In the genomic region with DNA sequence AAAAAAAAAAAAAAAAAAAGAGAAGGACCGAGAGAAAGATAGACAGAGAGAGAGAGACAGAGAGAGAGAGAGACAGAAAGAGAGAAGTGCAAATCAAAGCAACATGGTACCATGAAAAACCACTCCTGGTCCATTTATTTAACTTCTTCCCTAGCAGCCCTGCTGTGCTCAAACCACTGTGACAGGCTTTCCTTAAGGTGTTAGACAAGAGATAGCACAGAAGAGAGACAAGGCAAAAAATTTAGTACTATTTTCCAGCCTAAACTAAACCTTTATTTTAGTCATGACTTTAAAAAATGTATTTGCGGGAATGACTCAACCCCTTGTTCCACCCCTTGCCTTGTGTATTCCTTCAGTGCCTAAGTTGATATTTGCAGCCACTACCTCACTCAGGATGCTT, we compare ENCODE assay signal across 12 cellular contexts. TPM values are rescaled to one million over a fixed set of nuclear protein-coding genes. Genes with fewer than 3 reads are reported as not detected.
DNase-seq lines count a peak whose midpoint lies in the region; ATAC-seq and TF ChIP-seq lines count a peak whose summit lies in the region.
"Had no signal": no experiment of that assay in that cellular context is flagged by ENCODE, and none has a peak within 500 bp of the region (broad histone marks: within the 10 kb centered on the region; RNA-seq: fewer than 3 reads in every experiment).

No MANE protein-coding gene starts in this region.

- no peak for DNase-seq in activated CD8-positive, alpha-beta T cell treated with anti-CD3 and anti-CD28 coated beads for 36 hours
- no peak for DNase-seq in lower lobe of right lung
- DNase-seq in globus pallidus (ENCODE audit: low spot score) = no peak
- DNase-seq in T1000 (lab: John Stamatoyannopoulos, UW) = no peak
- no peak for DNase-seq in iPS-NIHi11 (ENCODE audit: low spot score)
- no peak for DNase-seq in mesenteric fat pad (ENCODE audit: low spot score)
- DNase-seq: foreskin keratinocyte, kidney glomerular epithelial cell, PC-9 had no signal

- H3K36me3 ChIP-seq in BLaER1 = no peaks in the 10 kb centered on the region
- no peaks in the 10 kb centered on the region for H3K36me3 ChIP-seq in lower lobe of right lung

- POLR2A ChIA-PET in activated CD8-positive, alpha-beta T cell treated with anti-CD3 and anti-CD28 coated beads for 36 hours (lab: Charles Lee) = interaction anchor here (0.7 to 9.2 kb wide), 17 partner anchors 9 to 100 kb away, joined by 3 to 124 read pairs (median 4); no protein-coding TSS in a partner anchor

- peak overlapping the region; percentile 95 for H3K27ac Mint-ChIP-seq in activated CD8-positive, alpha-beta T cell treated with anti-CD3 and anti-CD28 coated beads for 36 hours

- peaks cover 70% of the 10 kb centered on the region for H3K4me1 ChIP-seq in BLaER1
- H3K4me1 ChIP-seq in lower lobe of right lung = peaks cover 28% of the 10 kb centered on the region

- no peaks in the 10 kb centered on the region for H3K27me3 Mint-ChIP-seq in activated CD8-positive, alpha-beta T cell treated with anti-CD3 and anti-CD28 coated beads for 36 hours

- ATAC-seq in activated CD8-positive, alpha-beta T cell treated with anti-CD3 and anti-CD28 coated beads for 36 hours = no peak
- peak in 1 of 2 donors; percentile 8 for ATAC-seq in lower lobe of right lung
- ATAC-seq: foreskin keratinocyte had no signal

- peaks cover 7% of the 10 kb centered on the region for H3K36me3 Mint-ChIP-seq in activated CD8-positive, alpha-beta T cell treated with anti-CD3 and anti-CD28 coated beads for 36 hours (ENCODE audit: low read depth)

- H3K4me3 Mint-ChIP-seq in activated CD8-positive, alpha-beta T cell treated with anti-CD3 and anti-CD28 coated beads for 36 hours = peak overlapping the region; percentile 92

- H3K4me3 ChIP-seq in BLaER1 (no peak overlapping the region), GM12875 (ENCODE audit: low read depth, low read length) (peak overlapping the region; percentile 51), lower lobe of right lung (peak overlapping the region; percentile 36)
- H3K4me3 ChIP-seq: PC-9 had no signal

- CTCF ChIA-PET in activated CD8-positive, alpha-beta T cell treated with anti-CD3 and anti-CD28 coated beads for 36 hours (lab: Charles Lee) = interaction anchor here (1.1 to 10.1 kb wide), 27 partner anchors 10 to 136 kb away, joined by 3 to 237 read pairs (median 24); no protein-coding TSS in a partner anchor

- intact Hi-C loops in activated CD8-positive, alpha-beta T cell treated with anti-CD3 and anti-CD28 coated beads for 36 hours (cut with micrococcal nuclease) = loop anchor here (5.0 to 10.0 kb wide), 2 partner anchors 37 to 139 kb away; no protein-coding TSS in a partner anchor
- intact Hi-C loops in lower lobe of right lung (cut with DNase I) = no loop called here

- H3K9me3 Mint-ChIP-seq in activated CD8-positive, alpha-beta T cell treated with anti-CD3 and anti-CD28 coated beads for 36 hours = no peaks in the 10 kb centered on the region

- no peaks in the 10 kb centered on the region for H4K20me1 ChIP-seq in BLaER1

- no peaks in the 10 kb centered on the region for H3K9me3 ChIP-seq in BLaER1
- H3K9me3 ChIP-seq in lower lobe of right lung = no peaks in the 10 kb centered on the region

- peak overlapping the region; percentile 11; the same call in 1 of the 2 replicates for H3K9ac ChIP-seq in BLaER1

- no peaks in the 10 kb centered on the region for H3K27me3 ChIP-seq in BLaER1
- H3K27me3 ChIP-seq in lower lobe of right lung (ENCODE audit: low read depth) = no peaks in the 10 kb centered on the region

- peak overlapping the region; percentile 70 for H3K4me2 ChIP-seq in BLaER1
- H3K4me2 ChIP-seq: PC-9 had no signal

- H3K4me1 Mint-ChIP-seq in activated CD8-positive, alpha-beta T cell treated with anti-CD3 and anti-CD28 coated beads for 36 hours (ENCODE audit: low read depth) = peaks cover 74% of the 10 kb centered on the region

- peak overlapping the region; percentile 47; the same call in 1 of the 2 replicates for H3K27ac ChIP-seq in BLaER1
- H3K27ac ChIP-seq in lower lobe of right lung = peak overlapping the region; percentile 56
- H3K27ac ChIP-seq: C4-2B, foreskin keratinocyte, PC-9 had no signal

- no peak for TF ChIP-seq CTCF in GM12875 (IDR thresholded peaks at IDR 0.05; ENCODE audit: borderline replicate concordance, insufficient read depth, low read depth, low read length)
- TF ChIP-seq CTCF in activated CD8-positive, alpha-beta T cell treated with anti-CD3 and anti-CD28 coated beads for 36 hours (IDR thresholded peaks at IDR 0.05) = no peak
- TF ChIP-seq CTCF in lower lobe of right lung (IDR thresholded peaks at IDR 0.05) = no peak

RNA-seq across cellular contexts. Expression of a gene that starts 0.4 kb away (rescaled TPM):
- total RNA-seq in activated CD8-positive, alpha-beta T cell treated with anti-CD3 and anti-CD28 coated beads for 36 hours = 10 to 100 TPM; 88.3 to 96.3 TPM
- total RNA-seq in lower lobe of right lung = 38.0 TPM
- total RNA-seq in mesenteric fat pad = 28.2 TPM
